Comparison of ENCODE assay signal across 2 cellular contexts in genomic region chr19:40414536-40415535, GRCh38.
TF ChIP-seq lines count a peak whose summit lies in the region.

No MANE protein-coding gene starts in this region.

TF ChIP-seq in A549, 52 proteins besides CTCF, POLR2A, EP300 and RAD21 (continued from another document):
- no peak for TF ChIP-seq MAX (IDR thresholded peaks at IDR 0.05)
- no peak for TF ChIP-seq ESRRA (IDR thresholded peaks at IDR 0.05; ENCODE audit: borderline replicate concordance, low read length)
- TF ChIP-seq ZFP36 (IDR thresholded peaks at IDR 0.05; ENCODE audit: borderline replicate concordance, partially characterized antibody) = no peak
- no peak for TF ChIP-seq MYC (IDR thresholded peaks at IDR 0.05; ENCODE audit: borderline replicate concordance, low read length)

TF ChIP-seq in WTC11, 78 proteins besides CTCF, POLR2A, EP300 and RAD21 (continued from another document):
- TF ChIP-seq ERG (CRISPR knock-in tag; IDR thresholded peaks at IDR 0.05) (no peak), JUN (CRISPR knock-in tag; IDR thresholded peaks at IDR 0.05) (no peak)
